2 cellular contexts compared by ENCODE assay signal in genomic region chr10:94232711-94233383, GRCh38.
TF ChIP-seq lines count a peak whose summit lies in the region.

No MANE protein-coding gene starts in this region.

TF ChIP-seq in HCT116, 20 proteins besides CTCF, POLR2A, EP300 and RAD21 (continued from another document):
- TF ChIP-seq ZFX (IDR thresholded peaks at IDR 0.05) (no peak), ELF1 (IDR thresholded peaks at IDR 0.05; ENCODE audit: borderline replicate concordance, low read depth) (no peak), TCF7L2 (IDR thresholded peaks at IDR 0.05; ENCODE audit: borderline replicate concordance, extremely low read depth, insufficient read depth, insufficient read length) (no peak), EZH2 (IDR thresholded peaks at IDR 0.05) (no peak), ATF3 (IDR thresholded peaks at IDR 0.05) (no peak), CBX3 (IDR thresholded peaks at IDR 0.05; ENCODE audit: low read depth) (no peak), EZH2phosphoT487 (IDR thresholded peaks at IDR 0.05; ENCODE audit: borderline replicate concordance) (no peak), CEBPB (IDR thresholded peaks at IDR 0.05; ENCODE audit: low read depth) (no peak), REST (IDR thresholded peaks at IDR 0.05; ENCODE audit: low read depth) (no peak), ZBTB33 (IDR thresholded peaks at IDR 0.05; ENCODE audit: extremely low read depth, insufficient replicate concordance, low read length) (no peak), MAX (IDR thresholded peaks at IDR 0.05) (no peak), YY1 (IDR thresholded peaks at IDR 0.05; ENCODE audit: extremely low read depth, insufficient replicate concordance, low read depth, low read length) (no peak), ZNF274 (IDR thresholded peaks at IDR 0.05; ENCODE audit: low read depth, low read length) (no peak), SRF (IDR thresholded peaks at IDR 0.05; ENCODE audit: low read depth) (no peak), FOSL1 (IDR thresholded peaks at IDR 0.05; ENCODE audit: low read depth) (no peak), JUND (IDR thresholded peaks at IDR 0.05) (no peak)

TF ChIP-seq in K562, 482 proteins besides CTCF, POLR2A, EP300 and RAD21 (continued from another document):
- no peak for TF ChIP-seq STAT6 (CRISPR knock-in tag; IDR thresholded peaks at IDR 0.05)
- TF ChIP-seq ZNF785 (CRISPR knock-in tag; IDR thresholded peaks at IDR 0.05), result no peak
- TF ChIP-seq SPI1 (IDR thresholded peaks at IDR 0.05; ENCODE audit: borderline replicate concordance, low read depth, low read length), result no peak
- no peak for TF ChIP-seq ZBTB43 (CRISPR knock-in tag; IDR thresholded peaks at IDR 0.05)
- TF ChIP-seq PPARD (CRISPR knock-in tag; IDR thresholded peaks at IDR 0.05), result no peak
- no peak for TF ChIP-seq ZFP1 (CRISPR knock-in tag; IDR thresholded peaks at IDR 0.05)
